In genomic region chr11:95512682-95513081, GRCh38 we compare ENCODE assay signal across 10 cellular contexts.
A peak's percentile ranks its signal among the peaks of the same experiment; 100 is the strongest.
DNase-seq lines count a peak whose midpoint lies in the region; ATAC-seq and TF ChIP-seq lines count a peak whose summit lies in the region.
"Had no signal": no experiment of that assay in that cellular context is flagged by ENCODE, and none has a peak within 500 bp of the region (broad histone marks: within the 10 kb centered on the region; RNA-seq: fewer than 3 reads in every experiment).

No MANE protein-coding gene starts in this region.

- WGBS in adrenal gland, 4 donors: 18 to 27% (median 26%) methylated on average over 4 of the region's 4 CpGs

- intact Hi-C loops in adrenal gland (cut with DNase I): no loop called here
- intact Hi-C loops in left cardiac atrium (cut with DNase I): loop anchor here in 1 of 2 donors (10.0 kb wide), 1 partner anchor 168 kb away; no protein-coding TSS in a partner anchor

- in situ Hi-C loops in Caki2 (cut with HindIII; ENCODE audit: low pct_unique_long_range_greater_than_20kb, low sequenced_read_pairs): no loop called here

- H3K36me3 ChIP-seq in adrenal gland (replicated peaks in 1 of 2): no peaks in the 10 kb centered on the region
- H3K36me3 ChIP-seq in rectal smooth muscle tissue (ENCODE audit: control insufficient read depth, insufficient read depth, low read length): no peaks in the 10 kb centered on the region

- H3K4me3 ChIP-seq in adrenal gland (peak overlapping the region in 1 of 4 donors; percentile 30), rectal smooth muscle tissue (ENCODE audit: low read length) (no peak overlapping the region)

- ATAC-seq in left cardiac atrium (peak; percentile 92 to 97), HG03280 (IDR thresholded peaks at IDR 0.05; ENCODE audit: unreplicated experiment) (no peak)
- ATAC-seq: HCT116 had no signal

- H3K4me1 ChIP-seq in adrenal gland (replicated peaks in 1 of 2) (peaks cover 10 to 15% of the 10 kb centered on the region in 2 donors), rectal smooth muscle tissue (ENCODE audit: control insufficient read depth, insufficient read depth, low read length) (peaks cover 2% of the 10 kb centered on the region)

- no peaks in the 10 kb centered on the region for H3K9me3 ChIP-seq in adrenal gland (replicated peaks in 1 of 3)

- no peak overlapping the region for H3K9ac ChIP-seq in rectal smooth muscle tissue (ENCODE audit: low read length)

- DNase-seq in Caki2 (ENCODE audit: low read depth) (peak; percentile 32), adrenal gland (peak; percentile 74 to 91 (median 88)), left cardiac atrium (peak; percentile 48), NOMO-1 (lab: John Stamatoyannopoulos, UW; ENCODE audit: unreplicated experiment in 2 of 2) (no peak), UCSD-AML1 (lab: John Stamatoyannopoulos, UW; ENCODE audit: unreplicated experiment) (no peak), NCI-H774 (lab: John Stamatoyannopoulos, UW) (no peak)
- DNase-seq: stimulated activated naive CD4-positive, alpha-beta T cell treated with Interleukin-2 at 50 U/mL for 16 hours had no signal

- no peaks in the 10 kb centered on the region for H3K27me3 ChIP-seq in adrenal gland
- H3K27me3 ChIP-seq in rectal smooth muscle tissue (ENCODE audit: control insufficient read depth, insufficient read depth, low read length): no peaks in the 10 kb centered on the region

- TF ChIP-seq POLR2A in adrenal gland (IDR thresholded peaks at IDR 0.05): no peak

- H3K27ac ChIP-seq in adrenal gland (peak overlapping the region in 4 of 5 donors; percentile 33 to 84 (median 69)), rectal smooth muscle tissue (ENCODE audit: low read depth, low read length) (peak overlapping the region; percentile 52)

- TF ChIP-seq CTCF in adrenal gland (IDR thresholded peaks at IDR 0.05): no peak

Comparison
In these comparisons a context has a peak if more than half of its experiments do, and no peak if none do; other contexts are left out.
1. DNase-seq: peak in Caki2 (single experiment), adrenal gland (7 of 7) and left cardiac atrium (single experiment); none in NOMO-1 (0 of 2), UCSD-AML1 (single experiment) and NCI-H774 (single experiment).